30 cellular contexts compared by ENCODE assay signal in the genomic region with DNA sequence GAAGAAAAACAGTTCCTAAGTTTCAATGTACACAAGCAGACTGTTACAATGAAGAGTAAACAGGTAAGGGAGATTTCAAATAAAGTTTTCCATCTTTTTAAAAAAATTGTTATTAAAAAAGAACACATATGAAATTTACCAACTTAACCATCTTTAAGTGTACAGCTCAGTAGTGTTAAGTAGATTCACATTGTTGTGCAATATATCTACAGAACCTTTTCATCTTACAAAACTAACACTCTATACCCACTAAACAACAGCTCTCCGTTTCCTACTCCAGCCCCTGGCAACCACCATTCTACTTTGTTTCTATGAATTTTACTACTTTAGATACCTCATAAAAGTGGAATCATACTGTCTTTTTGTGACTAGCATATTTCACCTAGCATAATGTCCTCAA.
"Had no signal": no experiment of that assay in that cellular context is flagged by ENCODE, and none has a peak within 500 bp of the region (broad histone marks: within the 10 kb centered on the region; RNA-seq: fewer than 3 reads in every experiment).

No MANE protein-coding gene starts in this region.

- H3K27ac ChIP-seq: adrenal gland, body of pancreas, brain microvascular endothelial cell, breast epithelium had no signal

- H3K9me3 ChIP-seq: adrenal gland, body of pancreas, breast epithelium had no signal

- H3K4me1 ChIP-seq: adrenal gland, body of pancreas, breast epithelium had no signal

- H3K27me3 ChIP-seq: adrenal gland, body of pancreas, brain microvascular endothelial cell, breast epithelium had no signal

- DNase-seq: activated B cell treated with CpG ODN at 0.5 μM for 24 hours; activated CD4-positive, alpha-beta memory T cell treated with anti-CD3 and anti-CD28 coated beads for 36 hours; activated CD4-positive, alpha-beta T cell treated with anti-CD3 and anti-CD28 coated beads for 4 hours; activated CD4-positive, alpha-beta T cell treated with anti-CD3 and anti-CD28 coated beads, Interleukin-2, amount 10 ng/mL, durations not matched to agents 24 days and 14 days; activated CD4-positive, alpha-beta T cell treated with anti-CD3 and anti-CD28 coated beads, Interleukin-2, amount 50 U/mL, for 1 hour; activated CD4-positive, alpha-beta T cell treated with anti-CD3 and anti-CD28 coated beads, Interleukin-2, amount 50 U/mL, for 4 hours; activated CD4-positive, CD25-positive, alpha-beta regulatory T cell treated with anti-CD3 and anti-CD28 coated beads, Interleukin-2, amount 50 U/mL, for 72 hours; activated CD8-positive, alpha-beta memory T cell treated with anti-CD3 and anti-CD28 coated beads, Interleukin-2, amount 50 U/mL, for 4 hours; activated CD8-positive, alpha-beta T cell treated with anti-CD3 and anti-CD28 coated beads for 36 hours; activated effector memory CD4-positive, alpha-beta T cell treated with anti-CD3 and anti-CD28 coated beads, Interleukin-2, amount 50 U/mL, for 16 hours; activated gamma-delta T cell treated with Interleukin-2 at 50 U/mL for 16 hours; activated naive CD4-positive, alpha-beta T cell; activated naive CD4-positive, alpha-beta T cell treated with anti-CD3 and anti-CD28 coated beads for 36 hours; activated naive CD4-positive, alpha-beta T cell treated with anti-CD3 and anti-CD28 coated beads, Interleukin-2, amount 50 U/mL, for 16 hours; activated naive CD8-positive, alpha-beta T cell treated with anti-CD3 and anti-CD28 coated beads for 36 hours; activated T-cell treated with anti-CD3 and anti-CD28 coated beads for 4 hours; activated T-cell treated with anti-CD3 and anti-CD28 coated beads, Interleukin-2, amount 50 U/mL, for 1 hour; activated T-cell treated with anti-CD3 and anti-CD28 coated beads, Interleukin-2, amount 50 U/mL, for 4 hours; activated T-cell treated with anti-CD3 and anti-CD28 coated beads, Interleukin-2, amount 50 U/mL, for 72 hours; adrenal gland; amniotic stem cell; aorta; body of pancreas; brain microvascular endothelial cell; central memory CD4-positive, alpha-beta T cell; T-helper 2 cell; T-helper 9 cell had no signal

- H3K4me3 ChIP-seq: adrenal gland, body of pancreas, breast epithelium had no signal

- ATAC-seq: activated CD8-positive, alpha-beta T cell treated with anti-CD3 and anti-CD28 coated beads for 36 hours; activated naive CD4-positive, alpha-beta T cell treated with anti-CD3 and anti-CD28 coated beads, Interleukin-2, amount 50 U/mL, for 72 hours; activated T-cell treated with anti-CD3 and anti-CD28 coated beads, Interleukin-2, amount 50 U/mL, for 4 hours; activated T-cell treated with anti-CD3 and anti-CD28 coated beads, Interleukin-2, amount 50 U/mL, for 72 hours; activated T-helper 17 cell treated with anti-CD3 and anti-CD28 coated beads, Interleukin-2, amount 50 U/mL, for 72 hours; body of pancreas had no signal

- H3K36me3 ChIP-seq: adrenal gland, brain microvascular endothelial cell, breast epithelium had no signal
